1 cellular context compared by ENCODE assay signal in the genomic region with DNA sequence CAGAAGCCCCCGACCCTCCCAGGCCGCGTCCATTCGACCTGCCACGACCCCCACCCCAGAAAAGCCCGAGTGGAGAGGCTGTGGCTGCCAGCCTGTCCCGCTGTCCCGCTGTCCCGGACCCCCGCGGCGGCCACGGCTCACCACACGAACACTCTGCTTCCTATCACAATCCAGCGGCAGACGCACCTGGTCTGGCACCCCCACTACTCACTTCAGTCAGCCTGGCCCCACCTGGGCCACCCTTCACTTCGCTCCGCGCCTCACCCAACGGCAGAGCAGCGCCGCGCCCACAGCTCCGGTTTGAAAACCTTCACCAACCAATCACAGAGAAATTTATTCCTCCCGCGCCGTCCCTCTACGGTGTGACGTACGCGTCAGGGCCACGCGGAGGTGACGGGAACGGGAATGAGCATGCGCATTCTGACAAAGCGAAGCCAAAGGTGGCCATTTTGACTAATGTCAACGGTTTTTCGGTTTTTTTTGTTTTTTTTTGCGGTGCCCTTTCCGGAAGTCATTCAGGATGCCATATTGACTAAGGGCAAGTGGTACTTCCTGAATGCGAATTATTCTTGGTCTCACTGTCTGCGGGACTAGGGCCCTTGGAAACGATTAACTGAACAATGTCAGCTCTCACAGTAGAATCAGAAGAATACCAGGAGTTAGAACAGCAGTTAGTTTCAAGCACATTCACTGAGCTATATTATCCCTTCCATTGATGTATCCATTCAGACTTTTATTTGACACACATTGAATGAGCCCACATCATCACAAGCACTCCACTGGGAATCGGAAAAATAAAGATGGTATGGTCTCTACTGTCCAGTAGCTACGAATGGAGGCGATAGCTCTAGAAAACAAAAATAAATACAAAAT.
TF ChIP-seq lines count a peak whose summit lies in the region.

A gene with protein sequence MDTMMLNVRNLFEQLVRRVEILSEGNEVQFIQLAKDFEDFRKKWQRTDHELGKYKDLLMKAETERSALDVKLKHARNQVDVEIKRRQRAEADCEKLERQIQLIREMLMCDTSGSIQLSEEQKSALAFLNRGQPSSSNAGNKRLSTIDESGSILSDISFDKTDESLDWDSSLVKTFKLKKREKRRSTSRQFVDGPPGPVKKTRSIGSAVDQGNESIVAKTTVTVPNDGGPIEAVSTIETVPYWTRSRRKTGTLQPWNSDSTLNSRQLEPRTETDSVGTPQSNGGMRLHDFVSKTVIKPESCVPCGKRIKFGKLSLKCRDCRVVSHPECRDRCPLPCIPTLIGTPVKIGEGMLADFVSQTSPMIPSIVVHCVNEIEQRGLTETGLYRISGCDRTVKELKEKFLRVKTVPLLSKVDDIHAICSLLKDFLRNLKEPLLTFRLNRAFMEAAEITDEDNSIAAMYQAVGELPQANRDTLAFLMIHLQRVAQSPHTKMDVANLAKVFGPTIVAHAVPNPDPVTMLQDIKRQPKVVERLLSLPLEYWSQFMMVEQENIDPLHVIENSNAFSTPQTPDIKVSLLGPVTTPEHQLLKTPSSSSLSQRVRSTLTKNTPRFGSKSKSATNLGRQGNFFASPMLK (minus strand): TSS at position 308 of the 873 bp plus-strand sequence. CDS start 8,779 bp downstream, outside the sequence.

TF ChIP-seq in HepG2, 621 proteins besides CTCF, POLR2A, EP300 and RAD21 (continued from another document and continues in another):
- TF ChIP-seq THAP9 (CRISPR knock-in tag; IDR thresholded peaks at IDR 0.05; ENCODE audit: borderline replicate concordance) (peak; percentile 66; the same call in 1 of the 2 replicates), MTA1 (CRISPR knock-in tag; IDR thresholded peaks at IDR 0.05; ENCODE audit: borderline replicate concordance) (peak; percentile 45; the same call in 1 of the 2 replicates), HOXA3 (CRISPR knock-in tag; IDR thresholded peaks at IDR 0.05) (peak; percentile 100), SUZ12 (IDR thresholded peaks at IDR 0.05; ENCODE audit: low read depth, low read length) (no peak), SP5 (CRISPR knock-in tag; IDR thresholded peaks at IDR 0.05; ENCODE audit: borderline replicate concordance, low read depth) (no peak), KLF11 (CRISPR knock-in tag; IDR thresholded peaks at IDR 0.05) (0 out of 2 replicates have a peak, but pooled peaks have one; percentile 47), FOXK1 (CRISPR knock-in tag; IDR thresholded peaks at IDR 0.05; ENCODE audit: borderline replicate concordance, low read depth) (peak; percentile 92; the same call in 1 of the 2 replicates), CBX2 (IDR thresholded peaks at IDR 0.05; ENCODE audit: low read depth, low read length) (no peak), CBX2 (CRISPR knock-in tag; IDR thresholded peaks at IDR 0.05; ENCODE audit: low read depth) (no peak), ZNF562 (CRISPR knock-in tag; IDR thresholded peaks at IDR 0.05; ENCODE audit: borderline replicate concordance) (no peak), ARID2 (CRISPR knock-in tag; IDR thresholded peaks at IDR 0.05; ENCODE audit: borderline replicate concordance) (no peak), RAD51 (IDR thresholded peaks at IDR 0.05; ENCODE audit: borderline replicate concordance) (no peak), HIVEP1 (CRISPR knock-in tag; IDR thresholded peaks at IDR 0.05) (no peak), ZNF704 (CRISPR knock-in tag; IDR thresholded peaks at IDR 0.05; ENCODE audit: borderline replicate concordance) (no peak), BRD4 (CRISPR knock-in tag; IDR thresholded peaks at IDR 0.05) (0 out of 2 replicates have a peak, but pooled peaks have one; percentile 49), PRMT3 (CRISPR knock-in tag; IDR thresholded peaks at IDR 0.05; ENCODE audit: borderline replicate concordance, low read depth) (peak; percentile 82; the same call in 1 of the 2 replicates), ZNF501 (CRISPR knock-in tag; IDR thresholded peaks at IDR 0.05) (peak; percentile 91), NR2C2 (CRISPR knock-in tag; IDR thresholded peaks at IDR 0.05; ENCODE audit: borderline replicate concordance) (peak; percentile 91), XRCC5 (optimal IDR thresholded peaks at IDR 0.05; ENCODE audit: low read length) (peak; percentile 76), ZNF629 (CRISPR knock-in tag; conservative IDR thresholded peaks at IDR 0.05) (0 out of 2 replicates have a peak, but pooled peaks have one; percentile 27), CERS6 (CRISPR knock-in tag; IDR thresholded peaks at IDR 0.05) (no peak; the same call in 1 of the 2 replicates), ZSCAN22 (CRISPR knock-in tag; IDR thresholded peaks at IDR 0.05) (no peak), GMEB1 (CRISPR knock-in tag; IDR thresholded peaks at IDR 0.05; ENCODE audit: borderline replicate concordance) (peak; percentile 99), MLX (CRISPR knock-in tag; IDR thresholded peaks at IDR 0.05) (peak; percentile 67; the same call in 1 of the 2 replicates), ZC3H13 (CRISPR knock-in tag; IDR thresholded peaks at IDR 0.05) (peak; percentile 62; the same call in 1 of the 2 replicates), ZNF12 (CRISPR knock-in tag; IDR thresholded peaks at IDR 0.05) (no peak; the same call in 1 of the 2 replicates), NONO (IDR thresholded peaks at IDR 0.05) (no peak), NONO (CRISPR knock-in tag; conservative IDR thresholded peaks at IDR 0.05) (peak; percentile 51), TP53 (CRISPR knock-in tag; conservative IDR thresholded peaks at IDR 0.05) (peak; percentile 81; the same call in 1 of the 2 replicates), ZNF709 (CRISPR knock-in tag; IDR thresholded peaks at IDR 0.05) (0 out of 2 replicates have a peak, but pooled peaks have one; percentile 4), ZEB1 (IDR thresholded peaks at IDR 0.05; ENCODE audit: insufficient replicate concordance, low read depth) (no peak), ZFP37 (CRISPR knock-in tag; IDR thresholded peaks at IDR 0.05; ENCODE audit: borderline replicate concordance) (no peak), PHF8 (CRISPR knock-in tag; IDR thresholded peaks at IDR 0.05) (peak; percentile 84), ZNF232 (CRISPR knock-in tag; IDR thresholded peaks at IDR 0.05; ENCODE audit: borderline replicate concordance) (peak; percentile 84; the same call in 1 of the 2 replicates), KMT2B (CRISPR knock-in tag; IDR thresholded peaks at IDR 0.05) (peak; percentile 91), ZNF589 (CRISPR knock-in tag; conservative IDR thresholded peaks at IDR 0.05) (peak; percentile 70; the same call in 1 of the 2 replicates), IRF2 (CRISPR knock-in tag; IDR thresholded peaks at IDR 0.05) (peak; percentile 91), FOXM1 (CRISPR knock-in tag; IDR thresholded peaks at IDR 0.05) (peak; percentile 95), KLF9 (CRISPR knock-in tag; IDR thresholded peaks at IDR 0.05; ENCODE audit: low read depth) (0 out of 2 replicates have a peak, but pooled peaks have one; percentile 28), KDM2A (CRISPR knock-in tag; IDR thresholded peaks at IDR 0.05; ENCODE audit: borderline replicate concordance, low read depth) (peak; percentile 81; the same call in 1 of the 2 replicates), MIXL1 (CRISPR knock-in tag; IDR thresholded peaks at IDR 0.05) (peak; percentile 90; the same call in 1 of the 2 replicates), ZNF605 (CRISPR knock-in tag; IDR thresholded peaks at IDR 0.05) (peak; percentile 40; the same call in 1 of the 2 replicates), PRPF4 (IDR thresholded peaks at IDR 0.05; ENCODE audit: low read depth, low read length, poor library complexity, severe bottlenecking) (no peak), ZNF282 (IDR thresholded peaks at IDR 0.05; ENCODE audit: partially characterized antibody) (no peak), ELF4 (CRISPR knock-in tag; IDR thresholded peaks at IDR 0.05; ENCODE audit: borderline replicate concordance) (peak; percentile 94)
- TF ChIP-seq, protein P1, sequence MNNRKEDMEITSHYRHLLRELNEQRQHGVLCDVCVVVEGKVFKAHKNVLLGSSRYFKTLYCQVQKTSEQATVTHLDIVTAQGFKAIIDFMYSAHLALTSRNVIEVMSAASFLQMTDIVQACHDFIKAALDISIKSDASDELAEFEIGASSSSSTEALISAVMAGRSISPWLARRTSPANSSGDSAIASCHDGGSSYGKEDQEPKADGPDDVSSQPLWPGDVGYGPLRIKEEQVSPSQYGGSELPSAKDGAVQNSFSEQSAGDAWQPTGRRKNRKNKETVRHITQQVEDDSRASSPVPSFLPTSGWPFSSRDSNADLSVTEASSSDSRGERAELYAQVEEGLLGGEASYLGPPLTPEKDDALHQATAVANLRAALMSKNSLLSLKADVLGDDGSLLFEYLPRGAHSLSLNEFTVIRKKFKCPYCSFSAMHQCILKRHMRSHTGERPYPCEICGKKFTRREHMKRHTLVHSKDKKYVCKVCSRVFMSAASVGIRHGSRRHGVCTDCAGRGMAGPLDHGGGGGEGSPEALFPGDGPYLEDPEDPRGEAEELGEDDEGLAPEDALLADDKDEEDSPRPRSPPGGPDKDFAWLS (CRISPR knock-in tag; IDR thresholded peaks at IDR 0.05; ENCODE audit: borderline replicate concordance) = no peak
- TF ChIP-seq, protein P2, sequence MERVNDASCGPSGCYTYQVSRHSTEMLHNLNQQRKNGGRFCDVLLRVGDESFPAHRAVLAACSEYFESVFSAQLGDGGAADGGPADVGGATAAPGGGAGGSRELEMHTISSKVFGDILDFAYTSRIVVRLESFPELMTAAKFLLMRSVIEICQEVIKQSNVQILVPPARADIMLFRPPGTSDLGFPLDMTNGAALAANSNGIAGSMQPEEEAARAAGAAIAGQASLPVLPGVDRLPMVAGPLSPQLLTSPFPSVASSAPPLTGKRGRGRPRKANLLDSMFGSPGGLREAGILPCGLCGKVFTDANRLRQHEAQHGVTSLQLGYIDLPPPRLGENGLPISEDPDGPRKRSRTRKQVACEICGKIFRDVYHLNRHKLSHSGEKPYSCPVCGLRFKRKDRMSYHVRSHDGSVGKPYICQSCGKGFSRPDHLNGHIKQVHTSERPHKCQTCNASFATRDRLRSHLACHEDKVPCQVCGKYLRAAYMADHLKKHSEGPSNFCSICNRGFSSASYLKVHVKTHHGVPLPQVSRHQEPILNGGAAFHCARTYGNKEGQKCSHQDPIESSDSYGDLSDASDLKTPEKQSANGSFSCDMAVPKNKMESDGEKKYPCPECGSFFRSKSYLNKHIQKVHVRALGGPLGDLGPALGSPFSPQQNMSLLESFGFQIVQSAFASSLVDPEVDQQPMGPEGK (CRISPR knock-in tag; IDR thresholded peaks at IDR 0.05) = peak; percentile 65
